Comparison of ENCODE assay signal across 28 cellular contexts in the genomic region with DNA sequence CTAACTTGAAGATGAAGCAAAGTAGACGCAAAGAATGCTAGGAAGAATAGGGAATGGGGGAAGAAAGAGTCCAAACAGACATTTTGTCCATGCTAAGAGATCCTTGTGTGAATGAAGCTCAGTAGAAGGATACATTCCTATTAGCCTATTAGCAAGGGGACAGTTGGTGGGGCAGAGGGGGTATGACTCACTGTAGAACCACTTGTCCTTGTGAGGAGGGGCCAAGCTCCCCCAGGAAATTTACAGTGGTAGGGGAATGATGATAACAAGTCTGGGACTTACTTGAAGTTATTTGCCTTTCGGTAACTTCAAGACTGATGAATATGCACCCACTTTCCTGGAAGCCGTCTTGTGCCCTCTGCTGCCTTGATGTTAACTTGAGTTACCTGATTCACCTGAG.
"Had no signal": no experiment of that assay in that cellular context is flagged by ENCODE, and none has a peak within 500 bp of the region (broad histone marks: within the 10 kb centered on the region; RNA-seq: fewer than 3 reads in every experiment).

No MANE protein-coding gene starts in this region.

- H3K27ac Mint-ChIP-seq: nephron; neural progenitor cell; stimulated activated memory B cell treated with anti-CD40 and anti-IgM and Interleukin-4, amounts not matched to agents 10 μg/mL and 1 μg/mL and 100 μg/mL, for 72 hours; type B pancreatic cell had no signal

- H3K9me3 ChIP-seq: gastroesophageal sphincter, heart left ventricle, lower lobe of right lung, prostate gland, right atrium auricular region, sigmoid colon, spleen, testis, tibial artery had no signal

- H3K4me3 ChIP-seq: dorsolateral prefrontal cortex, gastroesophageal sphincter, heart left ventricle, hepatocyte, lower lobe of right lung, neural progenitor cell, prostate gland, right atrium auricular region, sigmoid colon, skin epidermis, spleen, testis, tibial artery had no signal

- DNase-seq: dorsolateral prefrontal cortex; effector CD4-positive, alpha-beta T cell; foreskin keratinocyte; heart left ventricle; kidney glomerular epithelial cell; left colon; left ventricle myocardium superior; lower lobe of right lung; naive thymus-derived CD4-positive, alpha-beta T cell; sigmoid colon; spleen; stimulated activated CD4-positive, alpha-beta T cell treated with anti-CD3 and anti-CD28 coated beads, Interleukin-4, amount 100 ng/mL, for 4 hours; stimulated activated naive CD8-positive, alpha-beta T cell treated with anti-CD3 and anti-CD28 coated beads, Interleukin-15, Interleukin-2, amounts not matched to agents 100 U/mL and 50 U/mL, for 24 hours; substantia nigra; testis; tibial artery had no signal

- H3K27me3 ChIP-seq: gastroesophageal sphincter, heart left ventricle, hepatocyte, neural progenitor cell, right atrium auricular region, sigmoid colon, spleen, testis had no signal

- H3K36me3 Mint-ChIP-seq: naive thymus-derived CD4-positive, alpha-beta T cell; neural progenitor cell; stimulated activated memory B cell treated with anti-CD40 and anti-IgM and Interleukin-4, amounts not matched to agents 10 μg/mL and 1 μg/mL and 100 μg/mL, for 72 hours; type B pancreatic cell had no signal

- H3K4me1 ChIP-seq: neural progenitor cell, parathyroid adenoma, prostate gland, tibial artery had no signal

- H3K79me2 ChIP-seq: hepatocyte, parathyroid adenoma had no signal

- H2AFZ ChIP-seq: hepatocyte, neural progenitor cell, parathyroid adenoma had no signal

- H3K9me3 Mint-ChIP-seq: naive thymus-derived CD4-positive, alpha-beta T cell; nephron; neural progenitor cell; stimulated activated memory B cell treated with anti-CD40 and anti-IgM and Interleukin-4, amounts not matched to agents 10 μg/mL and 1 μg/mL and 100 μg/mL, for 72 hours; type B pancreatic cell had no signal

- H3K36me3 ChIP-seq: gastroesophageal sphincter, heart left ventricle, lower lobe of right lung, neural progenitor cell, prostate gland, right atrium auricular region, sigmoid colon, spleen, tibial artery had no signal

- H3K27me3 Mint-ChIP-seq: stimulated activated memory B cell treated with anti-CD40 and anti-IgM and Interleukin-4, amounts not matched to agents 10 μg/mL and 1 μg/mL and 100 μg/mL, for 72 hours had no signal

- ATAC-seq: esophagus mucosa; foreskin keratinocyte; gastroesophageal sphincter; left colon; lower lobe of right lung; naive thymus-derived CD4-positive, alpha-beta T cell; stimulated activated memory B cell treated with anti-CD40 and anti-IgM and Interleukin-4, amounts not matched to agents 10 μg/mL and 1 μg/mL and 100 μg/mL, for 72 hours; stimulated activated naive CD8-positive, alpha-beta T cell treated with anti-CD3 and anti-CD28 coated beads, Interleukin-15, Interleukin-2, amounts not matched to agents 100 U/mL and 50 U/mL, for 24 hours had no signal

- H3K27ac ChIP-seq: dorsolateral prefrontal cortex, epithelial cell of prostate, foreskin keratinocyte, gastroesophageal sphincter, hepatocyte, lower lobe of right lung, neural progenitor cell, parathyroid adenoma, prostate gland, sigmoid colon, skin epidermis, spleen, testis, tibial artery had no signal

- H3K4me1 Mint-ChIP-seq: neural progenitor cell had no signal

- H3K4me2 ChIP-seq: hepatocyte, neural progenitor cell had no signal

- H3K9ac ChIP-seq: neural progenitor cell, parathyroid adenoma had no signal

- H3K4me3 Mint-ChIP-seq: naive thymus-derived CD4-positive, alpha-beta T cell; nephron; neural progenitor cell; stimulated activated memory B cell treated with anti-CD40 and anti-IgM and Interleukin-4, amounts not matched to agents 10 μg/mL and 1 μg/mL and 100 μg/mL, for 72 hours; type B pancreatic cell had no signal
